In the genomic region with DNA sequence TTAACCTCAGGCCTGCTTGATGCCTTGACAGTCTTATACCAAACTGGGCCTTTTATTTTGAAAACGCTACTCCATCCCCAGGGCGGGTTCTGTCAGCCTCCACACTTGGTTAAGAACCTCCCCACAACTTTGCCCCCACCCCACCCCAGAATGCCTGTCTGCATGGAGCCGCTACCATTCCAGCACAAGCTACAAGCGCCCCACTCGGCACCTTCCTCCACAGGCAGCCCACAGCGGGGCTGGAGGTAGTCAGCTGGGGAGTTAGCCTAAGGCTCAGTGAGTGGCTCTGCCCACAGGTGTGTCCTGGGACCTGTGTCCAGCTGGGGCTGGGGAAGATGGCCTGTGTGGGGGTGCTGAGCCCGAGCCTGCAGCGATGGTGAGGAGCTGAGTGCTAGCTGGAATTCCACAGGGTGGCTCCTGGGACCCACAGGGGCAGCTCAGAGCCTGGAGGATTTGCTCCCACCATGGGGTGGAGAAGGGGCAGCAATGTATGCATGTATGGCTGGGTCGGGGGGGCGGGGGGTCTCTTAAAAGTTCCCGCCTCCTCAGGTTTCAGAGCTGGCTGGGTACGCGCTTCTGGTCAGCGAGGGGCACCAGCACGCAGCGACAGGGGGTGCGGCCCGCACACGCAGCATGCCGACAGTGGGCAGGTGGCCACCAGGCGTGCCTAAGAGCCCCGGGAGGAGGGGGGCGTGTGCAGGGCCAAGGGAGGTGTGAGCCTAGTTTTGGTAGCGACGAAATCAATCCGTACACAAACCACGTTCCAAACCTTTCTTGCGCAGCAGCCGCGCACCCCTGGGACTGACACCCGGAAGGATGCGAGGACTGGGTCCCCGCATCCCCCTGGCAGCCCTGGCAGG, we compare ENCODE assay signal across 9 cellular contexts. TPM values are rescaled to one million over a fixed set of nuclear protein-coding genes. Genes with fewer than 3 reads are reported as not detected.
DNase-seq lines count a peak whose midpoint lies in the region; ATAC-seq, FAIRE-seq and TF ChIP-seq lines count a peak whose summit lies in the region.
"Had no signal": no experiment of that assay in that cellular context is flagged by ENCODE, and none has a peak within 500 bp of the region (broad histone marks: within the 10 kb centered on the region; RNA-seq: fewer than 3 reads in every experiment).

No MANE protein-coding gene starts in this region.

- H3K9me3 ChIP-seq in GM23248 (ENCODE audit: low read depth) (no peaks in the 10 kb centered on the region), WERI-Rb-1 (ENCODE audit: severe bottlenecking) (no peaks in the 10 kb centered on the region), psoas muscle (no peaks in the 10 kb centered on the region)

- H3K9ac ChIP-seq in GM23248: peak overlapping the region; percentile 61

- H3K36me3 ChIP-seq in GM23248 (ENCODE audit: low read depth): no peaks in the 10 kb centered on the region
- peaks cover 7% of the 10 kb centered on the region for H3K36me3 ChIP-seq in WERI-Rb-1
- no peaks in the 10 kb centered on the region for H3K36me3 ChIP-seq in psoas muscle (ENCODE audit: insufficient read depth in 1 of 2, low read depth in 1 of 2)

- no peak overlapping the region for H3K27ac ChIP-seq in GM23248
- peak overlapping the region; percentile 56; the same call in 1 of the 2 replicates for H3K27ac ChIP-seq in WERI-Rb-1
- H3K27ac ChIP-seq in psoas muscle: no peak overlapping the region

- intact Hi-C loops in head of caudate nucleus (cut with DNase I) (no loop called here), psoas muscle (cut with DNase I) (no loop called here)

- H3K27me3 ChIP-seq in GM23248 (replicated peaks; ENCODE audit: insufficient read depth): no peaks in the 10 kb centered on the region
- H3K27me3 ChIP-seq in WERI-Rb-1 (ENCODE audit: insufficient read depth, low read depth, severe bottlenecking): no peaks in the 10 kb centered on the region
- peaks cover 0 to 42% (median 12%) of the 10 kb centered on the region in 3 donors for H3K27me3 ChIP-seq in psoas muscle (ENCODE audit: insufficient read depth in 3 of 3, low read length in 2 of 3)

- peak overlapping the region; percentile 70 for H3K4me3 ChIP-seq in GM23248
- peak overlapping the region; percentile 72 for H3K4me3 ChIP-seq in WERI-Rb-1 (ENCODE audit: low read depth, low read length)
- H3K4me3 ChIP-seq in psoas muscle: peak overlapping the region; percentile 70

- peak in 2 of 4 donors; percentile 25 to 49 for ATAC-seq in psoas muscle
- ATAC-seq in HG03039 (IDR thresholded peaks at IDR 0.05; ENCODE audit: unreplicated experiment): no peak

- peak overlapping the region; percentile 90 for H2AFZ ChIP-seq in GM23248

- FAIRE-seq in D721Med (lab: Jason Lieb, UNC): no peak

- TF ChIP-seq CTCF in WERI-Rb-1 (IDR thresholded peaks at IDR 0.05; ENCODE audit: low read depth, low read length) (no peak), psoas muscle (IDR thresholded peaks at IDR 0.05) (no peak), D721Med (IDR thresholded peaks at IDR 0.05; ENCODE audit: insufficient read depth, missing control alignments) (no peak)

- 17 to 18% methylated on average over 27 to 32 of the region's 33 CpGs for WGBS in GM23248 (ENCODE audit: low coverage in 1 of 2, low lambda C conversion rate in 2 of 2, missing lambda C conversion rate in 2 of 2), 2 experiments
- WGBS in psoas muscle, 3 donors: 26 to 44% (median 29%) methylated on average over 21 to 33 of the region's 33 CpGs

- in situ Hi-C loops in GM23248 (cut with MboI): no loop called here

- no peaks in the 10 kb centered on the region; the same call in 1 of the 2 replicates for H3F3A ChIP-seq in GM23248 (ENCODE audit: insufficient read depth)

- no peaks in the 10 kb centered on the region for H3K4me1 ChIP-seq in GM23248 (ENCODE audit: insufficient read depth)
- H3K4me1 ChIP-seq in psoas muscle: no peaks in the 10 kb centered on the region

- DNase-seq in GM23248 (peak; percentile 39), WERI-Rb-1 (peak; percentile 59), head of caudate nucleus (peak in 37 of 42 donors; percentile 32 to 84 (median 61)), psoas muscle (peak; percentile 43 to 62), D721Med (ENCODE audit: insufficient read length, low spot score) (no peak), C1 segment of cervical spinal cord (lab: John Stamatoyannopoulos, UW) (no peak), NCI-H774 (lab: John Stamatoyannopoulos, UW) (no peak)

- H3K79me2 ChIP-seq in GM23248 (ENCODE audit: insufficient read depth): no peaks in the 10 kb centered on the region

- no peaks in the 10 kb centered on the region for H3K9me2 ChIP-seq in GM23248 (ENCODE audit: insufficient read depth)

- H3K4me2 ChIP-seq in GM23248 (ENCODE audit: unreplicated experiment): peak overlapping the region; percentile 73

- H4K20me1 ChIP-seq in GM23248 (ENCODE audit: insufficient read depth): no peaks in the 10 kb centered on the region

RNA-seq across cellular contexts. Expression of a gene that starts 0.9 kb away (rescaled TPM):
- 4.2 and 6.1 TPM in 2 replicates for total RNA-seq in GM23248 (2014; rRNA removed; shearing (Covaris generic))
- polyA plus RNA-seq in GM23248 (2016; fragmentation: Nextera tagmentation; extraction: Ambion mirVana) (5.0 and 5.2 TPM in 2 replicates), psoas muscle (1 to 10 TPM in 2 of 3 donors, under 1 TPM in 1; 0.62 to 1.7 (median 1.3) TPM)
- 1 to 10 TPM in 2 of 4 donors, under 1 TPM in 2; 0.88 to 1.7 (median 1.0) TPM for total RNA-seq in psoas muscle

RNA-seq across cellular contexts. Expression of a gene that starts 15.2 kb away (rescaled TPM):
- total RNA-seq in GM23248 (2014; rRNA removed; shearing (Covaris generic)): not detected in 2 replicates
- not detected in 2 replicates for polyA plus RNA-seq in GM23248 (2016; fragmentation: Nextera tagmentation; extraction: Ambion mirVana)
- not detected for total RNA-seq in psoas muscle
- polyA plus RNA-seq in psoas muscle: not detected
- total RNA-seq: lung microvascular endothelial cell had no signal

RNA-seq across cellular contexts. Expression of a gene that starts 45.4 kb away (rescaled TPM):
- not detected in 2 replicates for total RNA-seq in GM23248 (2014; rRNA removed; shearing (Covaris generic))
- not detected in 2 replicates for polyA plus RNA-seq in GM23248 (2016; fragmentation: Nextera tagmentation; extraction: Ambion mirVana)
- not detected for total RNA-seq in psoas muscle
- under 1 TPM in 1 of 3 donors, not detected in 2; 0.18 TPM for polyA plus RNA-seq in psoas muscle

Comparison
In these comparisons a context has a peak if more than half of its experiments do, and no peak if none do; other contexts are left out.
1. DNase-seq: peak in GM23248 (single experiment), WERI-Rb-1 (single experiment), head of caudate nucleus (37 of 42) and psoas muscle (2 of 2); none in D721Med (single experiment), C1 segment of cervical spinal cord (0 of 14) and NCI-H774 (single experiment).
2. Peak in every context shown above with its lines, with median percentiles within 50 percentile points of each other: H3K4me3 ChIP-seq.